23 cellular contexts compared by ENCODE assay signal in the genomic region with DNA sequence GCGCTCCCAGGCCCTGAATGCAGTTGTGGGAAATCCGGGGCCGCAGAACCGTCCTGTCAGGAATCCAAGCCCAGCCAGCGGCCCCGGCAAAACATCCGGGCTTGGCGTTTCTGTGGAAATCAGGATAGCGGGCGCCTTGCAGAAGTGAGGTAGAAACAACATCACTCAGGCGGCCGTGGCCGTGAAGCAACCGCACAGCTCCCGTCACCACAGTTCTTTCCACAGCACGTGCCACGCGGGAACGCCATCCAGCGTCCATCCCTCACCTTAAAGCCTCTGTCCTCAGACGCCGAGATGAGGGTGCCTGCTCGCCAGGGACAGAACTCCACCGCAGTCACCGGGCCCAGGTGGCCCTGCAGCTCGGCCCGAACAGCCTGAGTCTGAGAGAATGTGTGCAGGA. TPM values are rescaled to one million over a fixed set of nuclear protein-coding genes. Genes with fewer than 3 reads are reported as not detected.
DNase-seq lines count a peak whose midpoint lies in the region; ATAC-seq, FAIRE-seq and TF ChIP-seq lines count a peak whose summit lies in the region.
"Had no signal": no experiment of that assay in that cellular context is flagged by ENCODE, and none has a peak within 500 bp of the region (broad histone marks: within the 10 kb centered on the region; RNA-seq: fewer than 3 reads in every experiment).

No MANE protein-coding gene starts in this region.

- intact Hi-C loops in HepG2 (cut with micrococcal nuclease; ENCODE audit: unreplicated experiment) (no loop called here), Calu3 (cut with micrococcal nuclease; ENCODE audit: unreplicated experiment) (no loop called here)
- intact Hi-C loops in activated CD4-positive, alpha-beta memory T cell treated with anti-CD3 and anti-CD28 coated beads for 36 hours (cut with micrococcal nuclease) = no loop called here

- no peak overlapping the region for H3K4me3 ChIP-seq in GM23338
- H3K4me3 ChIP-seq in HepG2 (replicated peaks in 1 of 3; ENCODE audit: insufficient read depth in 1 of 3, low read depth in 2 of 3, low read length in 3 of 3) = no peak overlapping the region
- no peak overlapping the region for H3K4me3 ChIP-seq in thymus (ENCODE audit: low read length)
- H3K4me3 ChIP-seq in Karpas-422 (ENCODE audit: low read length) = no peak overlapping the region
- H3K4me3 ChIP-seq: A549 had no signal

- FAIRE-seq in HepG2 (lab: Jason Lieb, UNC) = no peak
- FAIRE-seq: A549, GM12891, GM18507 had no signal

- H3K9ac ChIP-seq in HepG2 (ENCODE audit: insufficient read depth, low read depth, low read length) (no peak overlapping the region), Karpas-422 (ENCODE audit: low read length) (no peak overlapping the region)

- BruUV-seq in HepG2 (replicated peaks; lab: Mats Ljungman, UMichigan) (no TSS peak), Calu3 (replicated peaks; lab: Mats Ljungman, UMichigan) (no TSS peak)

- in situ Hi-C loops in HepG2 (cut with HindIII; ENCODE audit: extremely low pct_ligation_motif_present, low pct_unique_long_range_greater_than_20kb) = no loop called here

- H3K36me3 Mint-ChIP-seq in GM23338 (ENCODE audit: low read depth) = peaks cover 69% of the 10 kb centered on the region
- peaks cover 19% of the 10 kb centered on the region for H3K36me3 Mint-ChIP-seq in Calu3 (ENCODE audit: insufficient read depth, unreplicated experiment)
- H3K36me3 Mint-ChIP-seq in activated CD4-positive, alpha-beta memory T cell treated with anti-CD3 and anti-CD28 coated beads for 36 hours = peaks cover 23% of the 10 kb centered on the region

- H3K4me1 ChIP-seq in GM23338 (ENCODE audit: insufficient read depth) (peaks cover 4% of the 10 kb centered on the region; the same call in 1 of the 2 replicates), HepG2 (ENCODE audit: insufficient read depth, low read length) (no peaks in the 10 kb centered on the region), thymus (ENCODE audit: control insufficient read depth, insufficient read depth, low read length) (peaks cover 5% of the 10 kb centered on the region), Karpas-422 (ENCODE audit: low read length) (no peaks in the 10 kb centered on the region)
- H3K4me1 ChIP-seq: A549 had no signal

- ATAC-seq in GM23338 = no peak
- no peak for ATAC-seq in HepG2
- ATAC-seq: A549, HCT116 had no signal

- H3K4me1 Mint-ChIP-seq in GM23338 (peaks cover 10% of the 10 kb centered on the region), Calu3 (ENCODE audit: low read depth, unreplicated experiment) (no peaks in the 10 kb centered on the region)
- peaks cover 4% of the 10 kb centered on the region for H3K4me1 Mint-ChIP-seq in activated CD4-positive, alpha-beta memory T cell treated with anti-CD3 and anti-CD28 coated beads for 36 hours (ENCODE audit: low read depth)

- H2AFZ ChIP-seq in GM23338 (no peak overlapping the region), HepG2 (ENCODE audit: low read length) (no peak overlapping the region), Karpas-422 (ENCODE audit: low read length) (no peak overlapping the region)

- no peaks in the 10 kb centered on the region for H3K9me3 Mint-ChIP-seq in GM23338
- no peaks in the 10 kb centered on the region for H3K9me3 Mint-ChIP-seq in Calu3 (ENCODE audit: low read depth, unreplicated experiment)
- H3K9me3 Mint-ChIP-seq in activated CD4-positive, alpha-beta memory T cell treated with anti-CD3 and anti-CD28 coated beads for 36 hours = no peaks in the 10 kb centered on the region
- H3K9me3 Mint-ChIP-seq: CD4-positive, alpha-beta memory T cell; H9 had no signal

- no peak for TF ChIP-seq RAD21 in HepG2 (CRISPR knock-in tag; IDR thresholded peaks at IDR 0.05)

- no peak for TF ChIP-seq POLR2A in HepG2 (IDR thresholded peaks at IDR 0.05; ENCODE audit: insufficient read depth in 1 of 2, low read depth in 2 of 2, low read length in 2 of 2)

- H3F3A ChIP-seq in GM23338 (replicated peaks; ENCODE audit: low read depth) = no peaks in the 10 kb centered on the region

- H3K9me3 ChIP-seq in HepG2 (ENCODE audit: low read length) (no peaks in the 10 kb centered on the region), thymus (ENCODE audit: control insufficient read depth) (no peaks in the 10 kb centered on the region), Karpas-422 (ENCODE audit: low read length) (no peaks in the 10 kb centered on the region)
- H3K9me3 ChIP-seq: A549 had no signal

- TF ChIP-seq EP300 in HepG2 (IDR thresholded peaks at IDR 0.05; ENCODE audit: low read depth in 2 of 2, low read length in 2 of 2) (no peak), HepG2 (CRISPR knock-in tag; IDR thresholded peaks at IDR 0.05; ENCODE audit: borderline replicate concordance) (no peak)

- H3K9me2 ChIP-seq in GM23338 (ENCODE audit: insufficient read depth) (no peaks in the 10 kb centered on the region), Karpas-422 (replicated peaks; ENCODE audit: insufficient read depth, low read length) (no peaks in the 10 kb centered on the region)

- peaks cover 4% of the 10 kb centered on the region for H3K27me3 Mint-ChIP-seq in GM23338 (ENCODE audit: insufficient read depth, low read depth, poor library complexity)
- no peaks in the 10 kb centered on the region for H3K27me3 Mint-ChIP-seq in Calu3 (ENCODE audit: unreplicated experiment)
- no peaks in the 10 kb centered on the region for H3K27me3 Mint-ChIP-seq in activated CD4-positive, alpha-beta memory T cell treated with anti-CD3 and anti-CD28 coated beads for 36 hours
- H3K27me3 Mint-ChIP-seq: CD4-positive, alpha-beta memory T cell had no signal

- CTCF ChIA-PET in HepG2 (lab: Yijun Ruan, JAX; ENCODE audit: low intra/inter-chr PET ratio, low total read pairs) (no interaction called here), Calu3 (lab: Charles Lee) (no interaction called here)
- CTCF ChIA-PET in activated CD4-positive, alpha-beta memory T cell treated with anti-CD3 and anti-CD28 coated beads for 36 hours (lab: Charles Lee) = no interaction called here

- no peak overlapping the region for H3K4me2 ChIP-seq in GM23338
- H3K4me2 ChIP-seq in HepG2 (ENCODE audit: low read depth, low read length) = no peak overlapping the region
- H3K4me2 ChIP-seq in Karpas-422 (ENCODE audit: low read depth, low read length, poor library complexity, severe bottlenecking) = no peak overlapping the region
- H3K4me2 ChIP-seq: A549 had no signal

- H3K27ac ChIP-seq in GM23338 (ENCODE audit: low read depth) = 0 out of 2 replicates have a peak overlapping the region, but pooled peaks have one; percentile 19
- H3K27ac ChIP-seq in HepG2 (ENCODE audit: extremely low read length, insufficient read depth, low read length) = no peak overlapping the region
- peak overlapping the region; percentile 9 for H3K27ac ChIP-seq in thymus (ENCODE audit: low read depth)
- H3K27ac ChIP-seq in Karpas-422 (ENCODE audit: low read length) = no peak overlapping the region
- H3K27ac ChIP-seq: A549 had no signal

- POLR2A ChIA-PET in HepG2 (lab: Yijun Ruan, JAX) = no interaction called here
- POLR2A ChIA-PET in activated CD4-positive, alpha-beta memory T cell treated with anti-CD3 and anti-CD28 coated beads for 36 hours (lab: Charles Lee) = no interaction called here

- H3K27ac Mint-ChIP-seq in GM23338 (no peak overlapping the region), Calu3 (ENCODE audit: unreplicated experiment) (no peak overlapping the region)
- H3K27ac Mint-ChIP-seq in activated CD4-positive, alpha-beta memory T cell treated with anti-CD3 and anti-CD28 coated beads for 36 hours = no peak overlapping the region

- H3K27me3 ChIP-seq in GM23338 (ENCODE audit: insufficient read depth) (no peaks in the 10 kb centered on the region), HepG2 (ENCODE audit: control insufficient read depth in 1 of 2, insufficient read depth in 2 of 2, low read length in 2 of 2) (no peaks in the 10 kb centered on the region), thymus (ENCODE audit: control insufficient read depth, insufficient read depth) (no peaks in the 10 kb centered on the region), Karpas-422 (ENCODE audit: low read length) (no peaks in the 10 kb centered on the region)

- DNase-seq in GM23338 (ENCODE audit: low spot score) = no peak
- DNase-seq in HepG2 (ENCODE audit: low spot score) = no peak
- peak; percentile 84 for DNase-seq in mesenteric fat pad (ENCODE audit: low spot score)
- no peak for DNase-seq in Calu3
- no peak for DNase-seq in Karpas-422
- DNase-seq in activated CD4-positive, alpha-beta memory T cell treated with anti-CD3 and anti-CD28 coated beads for 36 hours = no peak
- DNase-seq in NCI-H1417 treated with DMSO at 0.1 percent for 48 hours (lab: John Stamatoyannopoulos, UW) = no peak
- DNase-seq: 8988T; ACHN; AML-193; C1 segment of cervical spinal cord; CD4-positive, alpha-beta memory T cell; COR-L47; DMS153; DMS79; EL; GDM1 had no signal

- peaks cover 25% of the 10 kb centered on the region for H3K36me3 ChIP-seq in GM23338 (ENCODE audit: insufficient read depth)
- peaks cover 41 to 88% of the 10 kb centered on the region in 2 experiments for H3K36me3 ChIP-seq in HepG2 (replicated peaks in 1 of 2; ENCODE audit: control insufficient read depth in 1 of 2, insufficient read depth in 2 of 2, low read length in 2 of 2)
- peaks cover 38% of the 10 kb centered on the region for H3K36me3 ChIP-seq in thymus (ENCODE audit: control insufficient read depth, insufficient read depth)
- peaks cover 23% of the 10 kb centered on the region; the same call in 1 of the 2 replicates for H3K36me3 ChIP-seq in Karpas-422 (ENCODE audit: insufficient read depth, low read length)

- H3K4me3 Mint-ChIP-seq in GM23338 (no peak overlapping the region), Calu3 (ENCODE audit: low read depth, unreplicated experiment) (no peak overlapping the region)
- H3K4me3 Mint-ChIP-seq in activated CD4-positive, alpha-beta memory T cell treated with anti-CD3 and anti-CD28 coated beads for 36 hours = no peak overlapping the region
- H3K4me3 Mint-ChIP-seq: CD4-positive, alpha-beta memory T cell; H9 had no signal

- WGBS in HepG2 (ENCODE audit: low lambda C conversion rate) = 97% methylated on average over 27 of the region's 27 CpGs
- 98% methylated on average over 27 of the region's 27 CpGs for WGBS in thymus

- H4K20me1 ChIP-seq in GM23338 (replicated peaks; ENCODE audit: insufficient read depth) (peaks cover 11% of the 10 kb centered on the region), HepG2 (ENCODE audit: insufficient read depth, low read length) (no peaks in the 10 kb centered on the region), Karpas-422 (ENCODE audit: insufficient read depth, low read depth, low read length) (no peaks in the 10 kb centered on the region)

- TF ChIP-seq CTCF in GM23338 (conservative IDR thresholded peaks at IDR 0.05; ENCODE audit: low read depth in 2 of 2) (no peak), HepG2 (CRISPR knock-in tag; IDR thresholded peaks at IDR 0.05) (no peak), Calu3 (IDR thresholded peaks at IDR 0.05; ENCODE audit: unreplicated experiment) (no peak)

- no peaks in the 10 kb centered on the region for H3K79me2 ChIP-seq in GM23338 (replicated peaks; ENCODE audit: insufficient read depth)
- no peaks in the 10 kb centered on the region for H3K79me2 ChIP-seq in HepG2 (ENCODE audit: insufficient read depth, low read length)
- H3K79me2 ChIP-seq in Karpas-422 (ENCODE audit: low read length) = peaks cover 20% of the 10 kb centered on the region; the same call in 1 of the 2 replicates

RNA-seq across cellular contexts. Expression of a gene that starts 34.1 kb away (rescaled TPM):
- 65.9 and 80.4 TPM in 2 replicates for total RNA-seq in GM23338 (2014; rRNA removed; shearing (Covaris generic))
- 42.8 and 55.3 TPM in 2 replicates for polyA plus RNA-seq in GM23338 (2016; fragmentation: Nextera tagmentation; extraction: Ambion mirVana)
- 10.0 and 34.1 TPM in 2 replicates for total RNA-seq in HepG2 (2016; rRNA removed; fragmentation: Illumina TruSeq; extraction: Trizol)
- total RNA-seq in HepG2 (2016; cell fraction: cytosol; rRNA removed; fragmentation: Illumina TruSeq; extraction: Trizol; ENCODE audit: low read depth) = 45.3 and 45.5 TPM in 2 replicates
- total RNA-seq in HepG2 (2016; cell fraction: insoluble cytoplasmic fraction; rRNA removed; fragmentation: Illumina TruSeq; extraction: Trizol) = 9.2 and 32.8 TPM in 2 replicates
- total RNA-seq in HepG2 (2016; cell fraction: membrane; rRNA removed; fragmentation: Illumina TruSeq; extraction: Trizol) = 22.5 and 24.3 TPM in 2 replicates
- total RNA-seq in HepG2 (2016; cell fraction: nucleus; rRNA removed; fragmentation: Illumina TruSeq; extraction: Trizol) = 87.3 and 93.1 TPM in 2 replicates
- 80.3 and 95.6 TPM in 2 replicates for polyA plus RNA-seq in HepG2 (2011; rRNA removed)
- polyA plus RNA-seq in HepG2 (2011; cell fraction: cytosol; rRNA removed) = 17.7 and 20.8 TPM in 2 replicates
- polyA plus RNA-seq in HepG2 (2011; cell fraction: nucleus; rRNA removed) = 789 and 902 TPM in 2 replicates
- polyA plus RNA-seq in HepG2 (2012) = 44.5 and 48.4 TPM in 2 replicates
- polyA plus RNA-seq in HepG2 (2016; cell fraction: cytosol; fragmentation: Illumina TruSeq; extraction: Trizol; ENCODE audit: low read depth) = 0.87 and 1.0 TPM in 2 replicates
- polyA plus RNA-seq in HepG2 (2016; cell fraction: insoluble cytoplasmic fraction; fragmentation: Illumina TruSeq; extraction: Trizol; ENCODE audit: low read depth) = 5.7 and 6.2 TPM in 2 replicates
- polyA plus RNA-seq in HepG2 (2016; cell fraction: membrane; fragmentation: Illumina TruSeq; extraction: Trizol; ENCODE audit: low read depth) = 2.3 TPM in 2 replicates
- 145 and 151 TPM in 2 replicates for polyA plus RNA-seq in HepG2 (2016; cell fraction: nucleus; fragmentation: Illumina TruSeq; extraction: Trizol; ENCODE audit: insufficient read depth, low read depth)
- 26.5 and 83.9 TPM in 2 replicates for polyA minus RNA-seq in HepG2 (2011; rRNA and poly(A)+ RNA removed; ENCODE audit: low replicate concordance)
- 13.1 and 17.6 TPM in 2 replicates for polyA minus RNA-seq in HepG2 (2011; cell fraction: cytosol; rRNA and poly(A)+ RNA removed)
- 330 and 337 TPM in 2 replicates for polyA minus RNA-seq in HepG2 (2011; cell fraction: nucleus; rRNA and poly(A)+ RNA removed)
- total RNA-seq in mesenteric fat pad = 24.6 TPM
- polyA plus RNA-seq in thymus = 42.0 TPM
- 70.6 and 77.9 TPM in 2 replicates for total RNA-seq in Calu3 (2022)
- total RNA-seq in Karpas-422 (2014; rRNA removed; shearing (Covaris generic); ENCODE audit: low replicate concordance) = 63.0 and 76.8 TPM in 2 replicates
- total RNA-seq in activated CD4-positive, alpha-beta memory T cell treated with anti-CD3 and anti-CD28 coated beads for 36 hours = 10 to 100 TPM; 39.7 to 41.6 TPM

RNA-seq across cellular contexts. Expression of a gene that starts 34.2 kb away (rescaled TPM):
- total RNA-seq in GM23338 (2014; rRNA removed; shearing (Covaris generic)) = 49.3 and 57.3 TPM in 2 replicates
- polyA plus RNA-seq in GM23338 (2016; fragmentation: Nextera tagmentation; extraction: Ambion mirVana) (18.3 and 18.8 TPM in 2 replicates), HepG2 (2011; rRNA removed) (21.4 and 21.7 TPM in 2 replicates), thymus (12.2 TPM)
- total RNA-seq in HepG2 (2016; rRNA removed; fragmentation: Illumina TruSeq; extraction: Trizol) (24.9 and 29.9 TPM in 2 replicates), mesenteric fat pad (34.4 TPM), Calu3 (2022) (20.9 and 25.0 TPM in 2 replicates)
- total RNA-seq in HepG2 (2016; cell fraction: cytosol; rRNA removed; fragmentation: Illumina TruSeq; extraction: Trizol; ENCODE audit: low read depth) = 8.5 and 9.9 TPM in 2 replicates
- total RNA-seq in HepG2 (2016; cell fraction: insoluble cytoplasmic fraction; rRNA removed; fragmentation: Illumina TruSeq; extraction: Trizol) = 23.9 and 28.1 TPM in 2 replicates
- 29.1 and 33.5 TPM in 2 replicates for total RNA-seq in HepG2 (2016; cell fraction: membrane; rRNA removed; fragmentation: Illumina TruSeq; extraction: Trizol)
- total RNA-seq in HepG2 (2016; cell fraction: nucleus; rRNA removed; fragmentation: Illumina TruSeq; extraction: Trizol) = 29.1 and 31.2 TPM in 2 replicates
- polyA plus RNA-seq in HepG2 (2011; cell fraction: cytosol; rRNA removed) = 15.0 and 17.3 TPM in 2 replicates
- 8.2 and 9.1 TPM in 2 replicates for polyA plus RNA-seq in HepG2 (2011; cell fraction: nucleus; rRNA removed)
- polyA plus RNA-seq in HepG2 (2012) = 31.3 and 32.1 TPM in 2 replicates
- 11.4 and 15.3 TPM in 2 replicates for polyA plus RNA-seq in HepG2 (2016; cell fraction: cytosol; fragmentation: Illumina TruSeq; extraction: Trizol; ENCODE audit: low read depth)
- polyA plus RNA-seq in HepG2 (2016; cell fraction: insoluble cytoplasmic fraction; fragmentation: Illumina TruSeq; extraction: Trizol; ENCODE audit: low read depth) = 31.7 and 32.1 TPM in 2 replicates
- polyA plus RNA-seq in HepG2 (2016; cell fraction: membrane; fragmentation: Illumina TruSeq; extraction: Trizol; ENCODE audit: low read depth) = 26.6 and 31.9 TPM in 2 replicates
- 37.2 and 42.7 TPM in 2 replicates for polyA plus RNA-seq in HepG2 (2016; cell fraction: nucleus; fragmentation: Illumina TruSeq; extraction: Trizol; ENCODE audit: insufficient read depth, low read depth)
- polyA minus RNA-seq in HepG2 (2011; rRNA and poly(A)+ RNA removed; ENCODE audit: low replicate concordance) = 3.5 and 28.2 TPM in 2 replicates
- polyA minus RNA-seq in HepG2 (2011; cell fraction: cytosol; rRNA and poly(A)+ RNA removed) = 22.5 and 22.8 TPM in 2 replicates
- polyA minus RNA-seq in HepG2 (2011; cell fraction: nucleus; rRNA and poly(A)+ RNA removed) = 18.4 and 18.8 TPM in 2 replicates
- total RNA-seq in Karpas-422 (2014; rRNA removed; shearing (Covaris generic); ENCODE audit: low replicate concordance) = 43.9 and 51.4 TPM in 2 replicates
- total RNA-seq in activated CD4-positive, alpha-beta memory T cell treated with anti-CD3 and anti-CD28 coated beads for 36 hours = 10 to 100 TPM; 15.1 to 15.4 TPM

RNA-seq across cellular contexts. Expression of a gene that starts 56.6 kb away (rescaled TPM):
- total RNA-seq in GM23338 (2014; rRNA removed; shearing (Covaris generic)) = 44.7 and 48.1 TPM in 2 replicates
- polyA plus RNA-seq in GM23338 (2016; fragmentation: Nextera tagmentation; extraction: Ambion mirVana) (15.7 and 16.5 TPM in 2 replicates), HepG2 (2011; rRNA removed) (84.1 and 88.0 TPM in 2 replicates), thymus (90.0 TPM)
- total RNA-seq in HepG2 (2016; rRNA removed; fragmentation: Illumina TruSeq; extraction: Trizol) (42.1 and 58.5 TPM in 2 replicates), mesenteric fat pad (51.7 TPM), Calu3 (2022) (33.7 and 47.8 TPM in 2 replicates)
- total RNA-seq in HepG2 (2016; cell fraction: cytosol; rRNA removed; fragmentation: Illumina TruSeq; extraction: Trizol; ENCODE audit: low read depth) = 38.4 and 41.0 TPM in 2 replicates
- total RNA-seq in HepG2 (2016; cell fraction: insoluble cytoplasmic fraction; rRNA removed; fragmentation: Illumina TruSeq; extraction: Trizol) = 39.7 and 57.3 TPM in 2 replicates
- 63.2 and 66.3 TPM in 2 replicates for total RNA-seq in HepG2 (2016; cell fraction: membrane; rRNA removed; fragmentation: Illumina TruSeq; extraction: Trizol)
- total RNA-seq in HepG2 (2016; cell fraction: nucleus; rRNA removed; fragmentation: Illumina TruSeq; extraction: Trizol) = 70.6 and 78.5 TPM in 2 replicates
- 28.9 and 50.3 TPM in 2 replicates for polyA plus RNA-seq in HepG2 (2011; cell fraction: cytosol; rRNA removed)
- polyA plus RNA-seq in HepG2 (2011; cell fraction: nucleus; rRNA removed) = 115 and 149 TPM in 2 replicates
- polyA plus RNA-seq in HepG2 (2012) = 126 and 147 TPM in 2 replicates
- 27.2 and 31.3 TPM in 2 replicates for polyA plus RNA-seq in HepG2 (2016; cell fraction: cytosol; fragmentation: Illumina TruSeq; extraction: Trizol; ENCODE audit: low read depth)
- 105 and 115 TPM in 2 replicates for polyA plus RNA-seq in HepG2 (2016; cell fraction: insoluble cytoplasmic fraction; fragmentation: Illumina TruSeq; extraction: Trizol; ENCODE audit: low read depth)
- 54.1 and 57.5 TPM in 2 replicates for polyA plus RNA-seq in HepG2 (2016; cell fraction: membrane; fragmentation: Illumina TruSeq; extraction: Trizol; ENCODE audit: low read depth)
- 176 and 187 TPM in 2 replicates for polyA plus RNA-seq in HepG2 (2016; cell fraction: nucleus; fragmentation: Illumina TruSeq; extraction: Trizol; ENCODE audit: insufficient read depth, low read depth)
- 13.6 and 19.1 TPM in 2 replicates for polyA minus RNA-seq in HepG2 (2011; rRNA and poly(A)+ RNA removed; ENCODE audit: low replicate concordance)
- 38.1 and 47.9 TPM in 2 replicates for polyA minus RNA-seq in HepG2 (2011; cell fraction: cytosol; rRNA and poly(A)+ RNA removed)
- polyA minus RNA-seq in HepG2 (2011; cell fraction: nucleus; rRNA and poly(A)+ RNA removed) = 131 and 155 TPM in 2 replicates
- 37.9 and 53.2 TPM in 2 replicates for total RNA-seq in Karpas-422 (2014; rRNA removed; shearing (Covaris generic); ENCODE audit: low replicate concordance)
- total RNA-seq in activated CD4-positive, alpha-beta memory T cell treated with anti-CD3 and anti-CD28 coated beads for 36 hours = 10 to 100 TPM; 75.5 to 77.9 TPM

Comparison
In these comparisons a context has a peak if more than half of its experiments do, and no peak if none do; other contexts are left out.
1. H3K27ac ChIP-seq: peak in GM23338 (single experiment) and thymus (single experiment); none in HepG2 (single experiment) and Karpas-422 (single experiment).